8 cellular contexts compared by ENCODE assay signal in genomic region chr13:19860884-19861655, GRCh38.
DNase-seq lines count a peak whose midpoint lies in the region; ATAC-seq and TF ChIP-seq lines count a peak whose summit lies in the region.

No MANE protein-coding gene starts in this region.

- peaks cover 57% of the 10 kb centered on the region for H3K36me3 Mint-ChIP-seq in activated T-cell treated with anti-CD3 and anti-CD28 coated beads, Interleukin-2, amount 50 U/mL, for 24 hours (ENCODE audit: low read depth)
- peaks cover 21% of the 10 kb centered on the region for H3K36me3 Mint-ChIP-seq in stimulated activated naive CD8-positive, alpha-beta T cell treated with anti-CD3 and anti-CD28 coated beads, Interleukin-15, Interleukin-2, amounts not matched to agents 100 ng/mL and 50 ng/mL, for 24 hours (ENCODE audit: low read depth)

- H3K4me3 Mint-ChIP-seq in activated T-cell treated with anti-CD3 and anti-CD28 coated beads, Interleukin-2, amount 50 U/mL, for 24 hours, result peak overlapping the region; percentile 93
- peak overlapping the region; percentile 96 for H3K4me3 Mint-ChIP-seq in stimulated activated naive CD8-positive, alpha-beta T cell treated with anti-CD3 and anti-CD28 coated beads, Interleukin-15, Interleukin-2, amounts not matched to agents 100 ng/mL and 50 ng/mL, for 24 hours

- no peaks in the 10 kb centered on the region for H3K27me3 Mint-ChIP-seq in activated T-cell treated with anti-CD3 and anti-CD28 coated beads, Interleukin-2, amount 50 U/mL, for 24 hours
- H3K27me3 Mint-ChIP-seq in stimulated activated naive CD8-positive, alpha-beta T cell treated with anti-CD3 and anti-CD28 coated beads, Interleukin-15, Interleukin-2, amounts not matched to agents 100 ng/mL and 50 ng/mL, for 24 hours, result no peaks in the 10 kb centered on the region

- no peak for DNase-seq in activated T-cell treated with anti-CD3 and anti-CD28 coated beads, Interleukin-2, amount 50 U/mL, for 24 hours
- no peak for DNase-seq in activated T-cell treated with anti-CD3 and anti-CD28 coated beads, Interleukin-2, amount 50 U/mL, for 1 hour
- DNase-seq in UCSD-AML1 (lab: John Stamatoyannopoulos, UW; ENCODE audit: unreplicated experiment), result peak; percentile 13
- DNase-seq in foreskin fibroblast, result peak; percentile 73 to 82
- no peak for DNase-seq in NCI-H510A treated with DMSO at 0.1 percent for 48 hours (lab: John Stamatoyannopoulos, UW)
- DNase-seq in NOMO-1 treated with dmso at 0.1 percent for 144 hours (lab: John Stamatoyannopoulos, UW; ENCODE audit: unreplicated experiment), result no peak

- peak overlapping the region; percentile 96 for H3K27ac Mint-ChIP-seq in activated T-cell treated with anti-CD3 and anti-CD28 coated beads, Interleukin-2, amount 50 U/mL, for 24 hours
- H3K27ac Mint-ChIP-seq in stimulated activated naive CD8-positive, alpha-beta T cell treated with anti-CD3 and anti-CD28 coated beads, Interleukin-15, Interleukin-2, amounts not matched to agents 100 ng/mL and 50 ng/mL, for 24 hours, result peak overlapping the region; percentile 95

- peak overlapping the region; percentile 90 to 93 for H3K4me3 ChIP-seq in foreskin fibroblast (ENCODE audit: low read depth in 1 of 2, low read length in 2 of 2)

- H3K9me3 Mint-ChIP-seq in activated T-cell treated with anti-CD3 and anti-CD28 coated beads, Interleukin-2, amount 50 U/mL, for 24 hours, result peaks cover 4% of the 10 kb centered on the region
- no peaks in the 10 kb centered on the region for H3K9me3 Mint-ChIP-seq in stimulated activated naive CD8-positive, alpha-beta T cell treated with anti-CD3 and anti-CD28 coated beads, Interleukin-15, Interleukin-2, amounts not matched to agents 100 ng/mL and 50 ng/mL, for 24 hours

- H3K4me1 Mint-ChIP-seq in activated T-cell treated with anti-CD3 and anti-CD28 coated beads, Interleukin-2, amount 50 U/mL, for 24 hours (ENCODE audit: low read depth), result peaks cover 41% of the 10 kb centered on the region
- H3K4me1 Mint-ChIP-seq in stimulated activated naive CD8-positive, alpha-beta T cell treated with anti-CD3 and anti-CD28 coated beads, Interleukin-15, Interleukin-2, amounts not matched to agents 100 ng/mL and 50 ng/mL, for 24 hours (ENCODE audit: low read depth), result peaks cover 48% of the 10 kb centered on the region

- TF ChIP-seq CTCF in foreskin fibroblast (IDR thresholded peaks at IDR 0.05; ENCODE audit: low read depth, low read length), result no peak

- ATAC-seq in HG03520 (IDR thresholded peaks at IDR 0.05; ENCODE audit: unreplicated experiment), result no peak

Comparison
In these comparisons a context has a peak if more than half of its experiments do, and no peak if none do; other contexts are left out.
1. DNase-seq: peak in UCSD-AML1 (single experiment) and foreskin fibroblast (2 of 2); none in activated T-cell treated with anti-CD3 and anti-CD28 coated beads, Interleukin-2, amount 50 U/mL, for 24 hours (single experiment), activated T-cell treated with anti-CD3 and anti-CD28 coated beads, Interleukin-2, amount 50 U/mL, for 1 hour (single experiment), NCI-H510A treated with DMSO at 0.1 percent for 48 hours (single experiment) and NOMO-1 treated with dmso at 0.1 percent for 144 hours (single experiment).